Comparison of ENCODE assay signal across 8 cellular contexts in genomic region chr5:133967715-133968056, GRCh38. TPM values are rescaled to one million over a fixed set of nuclear protein-coding genes. Genes with fewer than 3 reads are reported as not detected.
DNase-seq lines count a peak whose midpoint lies in the region; ATAC-seq and TF ChIP-seq lines count a peak whose summit lies in the region.

No MANE protein-coding gene starts in this region.

- H3K4me3 ChIP-seq in CD4-positive, alpha-beta memory T cell (ENCODE audit: low read length in 2 of 2) = peak overlapping the region; percentile 55 to 84
- H3K4me3 ChIP-seq in lower lobe of right lung = peak overlapping the region; percentile 84

- intact Hi-C loops in CD4-positive, alpha-beta memory T cell (cut with micrococcal nuclease) = loop anchor here (1.0 kb wide), 1 partner anchor 38 kb away; no protein-coding TSS in a partner anchor
- intact Hi-C loops in lower lobe of right lung (cut with DNase I) = no loop called here

- H3K4me3 Mint-ChIP-seq in CD4-positive, alpha-beta memory T cell = peak overlapping the region; percentile 89 to 99 (median 97)
- peak overlapping the region; percentile 97 for H3K4me3 Mint-ChIP-seq in chondrocyte (ENCODE audit: unreplicated experiment)
- H3K4me3 Mint-ChIP-seq in type B pancreatic cell = peak overlapping the region; percentile 99

- no peaks in the 10 kb centered on the region for H3K27me3 Mint-ChIP-seq in CD4-positive, alpha-beta memory T cell
- H3K27me3 Mint-ChIP-seq in chondrocyte (ENCODE audit: low read depth) (no peaks in the 10 kb centered on the region), type B pancreatic cell (no peaks in the 10 kb centered on the region)

- peak; percentile 5 to 46 (median 18) for DNase-seq in CD4-positive, alpha-beta memory T cell
- DNase-seq in NCI-H226 = peak; percentile 56
- no peak for DNase-seq in chondrocyte (ENCODE audit: low spot score)
- DNase-seq in lower lobe of right lung = no peak
- DNase-seq in type B pancreatic cell (ENCODE audit: extremely low spot score, unreplicated experiment) = no peak

- H3K27me3 ChIP-seq in CD4-positive, alpha-beta memory T cell (ENCODE audit: insufficient read depth, low read length) = no peaks in the 10 kb centered on the region
- H3K27me3 ChIP-seq in lower lobe of right lung (ENCODE audit: low read depth) = no peaks in the 10 kb centered on the region

- ATAC-seq in lower lobe of right lung = peak; percentile 57 to 69
- no peak for ATAC-seq in HG02970 (IDR thresholded peaks at IDR 0.05; ENCODE audit: low FRiP score, unreplicated experiment)
- ATAC-seq in HG03439 (IDR thresholded peaks at IDR 0.05; ENCODE audit: unreplicated experiment) = no peak
- no peak for ATAC-seq in GM18873 (IDR thresholded peaks at IDR 0.05; ENCODE audit: low FRiP score, unreplicated experiment)

- peaks cover 6 to 37% of the 10 kb centered on the region in 2 donors for H3K36me3 Mint-ChIP-seq in CD4-positive, alpha-beta memory T cell
- H3K36me3 Mint-ChIP-seq in chondrocyte (ENCODE audit: low read depth) (peaks cover 8% of the 10 kb centered on the region), type B pancreatic cell (peaks cover 11% of the 10 kb centered on the region)

- H3K27ac Mint-ChIP-seq in CD4-positive, alpha-beta memory T cell = peak overlapping the region; percentile 94 to 99 (median 98)
- H3K27ac Mint-ChIP-seq in chondrocyte (ENCODE audit: unreplicated experiment) (peak overlapping the region; percentile 97), type B pancreatic cell (peak overlapping the region; percentile 98)

- POLR2A ChIA-PET in CD4-positive, alpha-beta memory T cell (lab: Charles Lee; ENCODE audit: partially characterized antibody) = no interaction called here

- TF ChIP-seq CTCF in chondrocyte (IDR thresholded peaks at IDR 0.05) = no peak
- TF ChIP-seq CTCF in lower lobe of right lung (IDR thresholded peaks at IDR 0.05) = no peak
- no peak for TF ChIP-seq CTCF in type B pancreatic cell (conservative IDR thresholded peaks at IDR 0.05)

- no peaks in the 10 kb centered on the region for H3K9me3 ChIP-seq in CD4-positive, alpha-beta memory T cell (ENCODE audit: control insufficient read depth in 1 of 2, low read length in 2 of 2)
- H3K9me3 ChIP-seq in lower lobe of right lung = no peaks in the 10 kb centered on the region

- H3K9me3 Mint-ChIP-seq in CD4-positive, alpha-beta memory T cell = no peaks in the 10 kb centered on the region
- H3K9me3 Mint-ChIP-seq in chondrocyte (ENCODE audit: low read depth) = peaks cover 6% of the 10 kb centered on the region
- no peaks in the 10 kb centered on the region for H3K9me3 Mint-ChIP-seq in type B pancreatic cell

- peak overlapping the region; percentile 95 for H3K27ac ChIP-seq in CD4-positive, alpha-beta memory T cell (ENCODE audit: low read depth, low read length)
- H3K27ac ChIP-seq in lower lobe of right lung = peak overlapping the region; percentile 89

- H3K4me1 ChIP-seq in CD4-positive, alpha-beta memory T cell (ENCODE audit: insufficient read depth, low read length) = peaks cover 37% of the 10 kb centered on the region
- H3K4me1 ChIP-seq in lower lobe of right lung = peaks cover 31% of the 10 kb centered on the region

- H3K36me3 ChIP-seq in CD4-positive, alpha-beta memory T cell (ENCODE audit: insufficient read depth, low read length) = no peaks in the 10 kb centered on the region
- H3K36me3 ChIP-seq in lower lobe of right lung = peaks cover 20% of the 10 kb centered on the region

- peaks cover 38 to 58% (median 48%) of the 10 kb centered on the region in 4 donors for H3K4me1 Mint-ChIP-seq in CD4-positive, alpha-beta memory T cell
- H3K4me1 Mint-ChIP-seq in chondrocyte (ENCODE audit: low read depth) (peaks cover 45% of the 10 kb centered on the region), type B pancreatic cell (ENCODE audit: unreplicated experiment) (peaks cover 38% of the 10 kb centered on the region)

- CTCF ChIA-PET in CD4-positive, alpha-beta memory T cell (lab: Charles Lee; ENCODE audit: partially characterized antibody) = no interaction called here

RNA-seq across cellular contexts. Expression of gene C5orf15, which starts 0.7 kb away (rescaled TPM):
- 10 to 100 TPM; 13.3 to 16.0 TPM for total RNA-seq in CD4-positive, alpha-beta memory T cell
- 10 to 100 TPM; 28.5 to 28.8 TPM for polyA plus RNA-seq in CD4-positive, alpha-beta memory T cell
- 41.7 to 63.7 TPM (median 44.4 TPM) in 3 replicates for total RNA-seq in chondrocyte
- total RNA-seq in lower lobe of right lung = 31.1 TPM
- 47.2 and 49.6 TPM in 2 replicates for total RNA-seq in type B pancreatic cell (ENCODE audit: low replicate concordance)

RNA-seq across cellular contexts. Expression of gene VDAC1, which starts 37.1 kb away (rescaled TPM):
- total RNA-seq in CD4-positive, alpha-beta memory T cell = 10 to 100 TPM; 45.1 to 46.4 TPM
- polyA plus RNA-seq in CD4-positive, alpha-beta memory T cell = 100 to 1,000 TPM; 100 to 103 TPM
- total RNA-seq in chondrocyte (138 to 173 TPM (median 143 TPM) in 3 replicates), lower lobe of right lung (125 TPM), type B pancreatic cell (ENCODE audit: low replicate concordance) (186 and 219 TPM in 2 replicates)

Comparison
In these comparisons a context has a peak if more than half of its experiments do, and no peak if none do; other contexts are left out.
1. DNase-seq: peak in CD4-positive, alpha-beta memory T cell (5 of 5) and NCI-H226 (single experiment); none in chondrocyte (single experiment), lower lobe of right lung (single experiment) and type B pancreatic cell (single experiment).
2. ATAC-seq: peak in lower lobe of right lung (2 of 2); none in HG02970 (single experiment), HG03439 (single experiment) and GM18873 (single experiment).
3. Peak in every context shown above with its lines, with median percentiles within 50 percentile points of each other: H3K27ac Mint-ChIP-seq and H3K4me3 Mint-ChIP-seq.